ENCODE assay signal across 21 cellular contexts in genomic region chrX:113920661-113921060, GRCh38.
"Had no signal": no experiment of that assay in that cellular context is flagged by ENCODE, and none has a peak within 500 bp of the region (broad histone marks: within the 10 kb centered on the region; RNA-seq: fewer than 3 reads in every experiment).

No MANE protein-coding gene starts in this region.

- FAIRE-seq: bronchial epithelial cell had no signal

- H3K27me3 Mint-ChIP-seq: activated CD4-positive, alpha-beta memory T cell treated with anti-CD3 and anti-CD28 coated beads, Interleukin-2, amount 10 ng/mL, durations not matched to agents 7 days and 5 days; activated CD4-positive, alpha-beta T cell treated with anti-CD3 and anti-CD28 coated beads, Interleukin-2, amount 10 ng/mL, durations not matched to agents 24 days and 14 days; activated T-helper 17 cell treated with anti-CD3 and anti-CD28 coated beads, Interleukin-2, amount 50 U/mL, for 72 hours; central memory CD8-positive, alpha-beta T cell; dendritic cell treated with granulocyte-macrophage colony-stimulating factor and Interleukin-4, amounts not matched to agents 40 ng/mL and 50 ng/mL, for 4 days; naive thymus-derived CD4-positive, alpha-beta T cell had no signal

- H3K36me3 Mint-ChIP-seq: activated naive CD4-positive, alpha-beta T cell treated with anti-CD3 and anti-CD28 coated beads, Interleukin-2, amount 50 U/mL, for 72 hours; naive thymus-derived CD4-positive, alpha-beta T cell had no signal

- H3K9me3 Mint-ChIP-seq: activated CD4-positive, alpha-beta T cell treated with anti-CD3 and anti-CD28 coated beads, Interleukin-2, amount 10 ng/mL, durations not matched to agents 24 days and 14 days; central memory CD8-positive, alpha-beta T cell; dendritic cell treated with granulocyte-macrophage colony-stimulating factor and Interleukin-4, amounts not matched to agents 40 ng/mL and 50 ng/mL, for 4 days had no signal

- H3K27me3 ChIP-seq: ovary had no signal

- H3K4me1 Mint-ChIP-seq: activated CD4-positive, alpha-beta memory T cell treated with anti-CD3 and anti-CD28 coated beads, Interleukin-2, amount 10 ng/mL, durations not matched to agents 7 days and 5 days; activated CD4-positive, alpha-beta T cell treated with anti-CD3 and anti-CD28 coated beads, Interleukin-2, amount 10 ng/mL, durations not matched to agents 24 days and 14 days; activated T-helper 17 cell treated with anti-CD3 and anti-CD28 coated beads, Interleukin-2, amount 50 U/mL, for 72 hours; central memory CD8-positive, alpha-beta T cell; naive thymus-derived CD4-positive, alpha-beta T cell had no signal

- H3K27ac ChIP-seq: ovary, psoas muscle, tibial nerve had no signal

- H3K9me3 ChIP-seq: ovary, tibial nerve had no signal

- ATAC-seq: activated naive CD4-positive, alpha-beta T cell treated with anti-CD3 and anti-CD28 coated beads, Interleukin-2, amount 50 U/mL, for 72 hours; activated T-cell treated with anti-CD3 and anti-CD28 coated beads, Interleukin-2, amount 50 U/mL, for 4 hours; activated T-helper 17 cell treated with anti-CD3 and anti-CD28 coated beads, Interleukin-2, amount 50 U/mL, for 72 hours; esophagus mucosa; naive thymus-derived CD4-positive, alpha-beta T cell; psoas muscle had no signal

- H3K27ac Mint-ChIP-seq: activated CD4-positive, alpha-beta memory T cell treated with anti-CD3 and anti-CD28 coated beads, Interleukin-2, amount 10 ng/mL, durations not matched to agents 7 days and 5 days; activated CD4-positive, alpha-beta T cell treated with anti-CD3 and anti-CD28 coated beads, Interleukin-2, amount 10 ng/mL, durations not matched to agents 24 days and 14 days; activated naive CD4-positive, alpha-beta T cell treated with anti-CD3 and anti-CD28 coated beads, Interleukin-2, amount 50 U/mL, for 72 hours; activated T-helper 17 cell treated with anti-CD3 and anti-CD28 coated beads, Interleukin-2, amount 50 U/mL, for 72 hours; dendritic cell treated with granulocyte-macrophage colony-stimulating factor and Interleukin-4, amounts not matched to agents 40 ng/mL and 50 ng/mL, for 4 days; endodermal cell; naive thymus-derived CD4-positive, alpha-beta T cell had no signal

- DNase-seq: activated CD4-positive, alpha-beta memory T cell treated with anti-CD3 and anti-CD28 coated beads, Interleukin-2, amount 10 ng/mL, durations not matched to agents 7 days and 5 days; activated CD4-positive, alpha-beta T cell treated with anti-CD3 and anti-CD28 coated beads, Interleukin-2, amount 10 ng/mL, durations not matched to agents 24 days and 14 days; activated CD4-positive, CD25-positive, alpha-beta regulatory T cell treated with anti-CD3 and anti-CD28 coated beads, Interleukin-2, amount 50 U/mL, for 72 hours; activated naive CD4-positive, alpha-beta T cell; activated T-cell treated with anti-CD3 and anti-CD28 coated beads, Interleukin-2, amount 50 U/mL, for 4 hours; endodermal cell; foreskin fibroblast; head of caudate nucleus; hypothalamus; midbrain; naive thymus-derived CD4-positive, alpha-beta T cell; ovary; psoas muscle; stimulated activated naive CD4-positive, alpha-beta T cell treated with Interleukin-2 at 50 U/mL for 16 hours had no signal

- H3K36me3 ChIP-seq: ovary, tibial nerve had no signal

- H3K4me1 ChIP-seq: psoas muscle, tibial nerve had no signal

- H3K4me3 ChIP-seq: ovary, psoas muscle, tibial nerve had no signal

- H3K4me3 Mint-ChIP-seq: activated CD4-positive, alpha-beta memory T cell treated with anti-CD3 and anti-CD28 coated beads, Interleukin-2, amount 10 ng/mL, durations not matched to agents 7 days and 5 days; activated CD4-positive, alpha-beta T cell treated with anti-CD3 and anti-CD28 coated beads, Interleukin-2, amount 10 ng/mL, durations not matched to agents 24 days and 14 days; activated T-cell treated with anti-CD3 and anti-CD28 coated beads, Interleukin-2, amount 50 U/mL, for 4 hours; activated T-helper 17 cell treated with anti-CD3 and anti-CD28 coated beads, Interleukin-2, amount 50 U/mL, for 72 hours; central memory CD8-positive, alpha-beta T cell; dendritic cell treated with granulocyte-macrophage colony-stimulating factor and Interleukin-4, amounts not matched to agents 40 ng/mL and 50 ng/mL, for 4 days; endodermal cell; naive thymus-derived CD4-positive, alpha-beta T cell had no signal
